Comparison of ENCODE assay signal across 15 cellular contexts in genomic region chr12:71315328-71315960, GRCh38.
"Had no signal": no experiment of that assay in that cellular context is flagged by ENCODE, and none has a peak within 500 bp of the region (broad histone marks: within the 10 kb centered on the region; RNA-seq: fewer than 3 reads in every experiment).

No MANE protein-coding gene starts in this region.

- H3K4me3 ChIP-seq: psoas muscle, right lobe of liver, suprapubic skin had no signal

- H3K4me1 ChIP-seq: psoas muscle, right lobe of liver, suprapubic skin had no signal

- H3K9me3 ChIP-seq: right lobe of liver had no signal

- DNase-seq: activated B cell treated with CpG ODN at 0.5 μM for 24 hours; activated CD4-positive, alpha-beta T cell treated with anti-CD3 and anti-CD28 coated beads, Interleukin-2, amount 10 ng/mL, durations not matched to agents 24 days and 14 days; activated CD8-positive, alpha-beta memory T cell treated with anti-CD3 and anti-CD28 coated beads, Interleukin-2, amount 50 U/mL, for 4 hours; activated CD8-positive, alpha-beta T cell treated with anti-CD3 and anti-CD28 coated beads, Interleukin-2, amount 10 ng/mL, durations not matched to agents 7 days and 5 days; activated gamma-delta T cell; activated T-cell treated with anti-CD3 and anti-CD28 coated beads, Interleukin-2, amount 50 U/mL, for 72 hours; central memory CD4-positive, alpha-beta T cell; cortex of kidney; effector memory CD4-positive, alpha-beta T cell; left ventricle myocardium superior; nucleus accumbens; psoas muscle; right lobe of liver; stimulated activated naive CD8-positive, alpha-beta T cell treated with anti-CD3 and anti-CD28 coated beads, Interleukin-15, Interleukin-2, amounts not matched to agents 100 U/mL and 50 U/mL, for 24 hours had no signal

- H3K36me3 ChIP-seq: right lobe of liver, suprapubic skin had no signal

- H3K27ac ChIP-seq: psoas muscle, right lobe of liver, suprapubic skin had no signal

- H3K27me3 ChIP-seq: right lobe of liver, suprapubic skin had no signal
